ENCODE assay signal across 29 cellular contexts in the genomic region with DNA sequence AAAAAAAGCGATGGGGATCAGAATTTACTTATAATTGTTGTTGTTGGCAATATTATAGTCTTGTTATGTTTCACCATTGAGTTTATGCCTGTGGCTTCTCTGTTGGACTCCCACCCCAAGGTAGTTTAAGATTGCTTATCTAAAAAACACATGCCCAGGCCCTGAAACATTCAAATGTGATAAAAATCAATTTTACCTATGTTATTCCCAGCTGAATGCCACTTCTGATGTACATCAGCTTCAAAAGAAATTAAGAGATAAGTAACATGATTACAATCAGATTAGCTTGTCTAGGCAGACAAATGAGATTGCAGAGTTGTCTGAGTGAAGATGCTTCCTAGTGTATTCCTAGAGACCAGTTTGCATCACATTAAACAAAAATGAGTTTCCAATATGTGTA.
"Had no signal": no experiment of that assay in that cellular context is flagged by ENCODE, and none has a peak within 500 bp of the region (broad histone marks: within the 10 kb centered on the region; RNA-seq: fewer than 3 reads in every experiment).

No MANE protein-coding gene starts in this region.

- H3K27me3 ChIP-seq: brain microvascular endothelial cell, SJSA1 had no signal

- ATAC-seq: activated CD8-positive, alpha-beta T cell treated with anti-CD3 and anti-CD28 coated beads for 36 hours; activated naive CD4-positive, alpha-beta T cell treated with anti-CD3 and anti-CD28 coated beads, Interleukin-2, amount 50 U/mL, for 72 hours; Panc1 had no signal

- H3K4me3 ChIP-seq: SJSA1 had no signal

- H3K9me3 ChIP-seq: SJSA1 had no signal

- H3K36me3 ChIP-seq: brain microvascular endothelial cell, SJSA1, WERI-Rb-1 had no signal

- H3K4me1 ChIP-seq: SJSA1 had no signal

- H3K27ac ChIP-seq: brain microvascular endothelial cell, SJSA1, WERI-Rb-1 had no signal

- DNase-seq: activated CD4-positive, alpha-beta T cell treated with anti-CD3 and anti-CD28 coated beads for 1 hour; activated CD4-positive, alpha-beta T cell treated with anti-CD3 and anti-CD28 coated beads, Interleukin-2, amount 10 ng/mL, durations not matched to agents 24 days and 14 days; activated CD4-positive, alpha-beta T cell treated with anti-CD3 and anti-CD28 coated beads, Interleukin-2, amount 50 U/mL, for 4 hours; activated CD4-positive, CD25-positive, alpha-beta regulatory T cell; activated CD8-positive, alpha-beta T cell treated with anti-CD3 and anti-CD28 coated beads for 36 hours; activated gamma-delta T cell; activated naive CD4-positive, alpha-beta T cell treated with anti-CD3 and anti-CD28 coated beads for 36 hours; activated T-cell treated with anti-CD3 and anti-CD28 coated beads, Interleukin-2, amount 50 U/mL, for 24 hours; anterior cingulate cortex; brain microvascular endothelial cell; central memory CD4-positive, alpha-beta T cell; NCI-H1092 treated with DMSO at 0.1 percent for 48 hours; NCI-H1417; NCI-H146; NCI-H187; NCI-H2029 treated with DMSO at 0.1 percent for 48 hours; NCI-H2107; NCI-H2171; NCI-H2227 treated with DMSO at 0.1 percent for 48 hours; NCI-H446; NCI-H510A treated with DMSO at 0.1 percent for 48 hours; NCI-H526 treated with DMSO at 0.1 percent for 48 hours; NCI-H774; SHP77 treated with DMSO at 0.1 percent for 48 hours; T1000; WERI-Rb-1 had no signal
